Comparison of ENCODE assay signal across 9 cellular contexts in genomic region chr14:50038398-50039119, GRCh38.
DNase-seq lines count a peak whose midpoint lies in the region; ATAC-seq, FAIRE-seq and TF ChIP-seq lines count a peak whose summit lies in the region.
"Had no signal": no experiment of that assay in that cellular context is flagged by ENCODE, and none has a peak within 500 bp of the region (broad histone marks: within the 10 kb centered on the region; RNA-seq: fewer than 3 reads in every experiment).

No MANE protein-coding gene starts in this region.

- intact Hi-C loops in K562 (cut with micrococcal nuclease), result loop anchor here (2.0 kb wide), 1 partner anchor 64 kb away; no protein-coding TSS in a partner anchor
- intact Hi-C loops in naive thymus-derived CD4-positive, alpha-beta T cell (cut with micrococcal nuclease), result loop anchor here in 1 of 2 donors (1.0 kb wide), 2 partner anchors 17 to 45 kb away; no protein-coding TSS in a partner anchor

- no peaks in the 10 kb centered on the region for H3K9me3 Mint-ChIP-seq in naive thymus-derived CD4-positive, alpha-beta T cell
- peaks cover 4% of the 10 kb centered on the region for H3K9me3 Mint-ChIP-seq in glutamatergic neuron (ENCODE audit: unreplicated experiment)

- peak; percentile 45 to 57 for TF ChIP-seq RAD21 in K562 (CRISPR knock-in tag; conservative IDR thresholded peaks at IDR 0.05 in 1 of 2, IDR thresholded peaks at IDR 0.05 in 1 of 2)

- H3K36me3 ChIP-seq in RWPE2 (ENCODE audit: low read depth), result no peaks in the 10 kb centered on the region
- no peaks in the 10 kb centered on the region for H3K36me3 ChIP-seq in K562 (ENCODE audit: control insufficient read depth, insufficient read depth, low read length)
- peaks cover 0 to 8% (median 0%) of the 10 kb centered on the region in 3 experiments for H3K36me3 ChIP-seq in naive thymus-derived CD4-positive, alpha-beta T cell (ENCODE audit: control insufficient read depth in 2 of 3, insufficient read depth in 3 of 3, low read length in 3 of 3)

- H3K27me3 ChIP-seq in RWPE2 (ENCODE audit: insufficient read depth, poor library complexity, severe bottlenecking) (no peaks in the 10 kb centered on the region), K562 (ENCODE audit: control insufficient read depth in 2 of 2, insufficient read depth in 2 of 2, low read length in 2 of 2) (no peaks in the 10 kb centered on the region)
- no peaks in the 10 kb centered on the region for H3K27me3 ChIP-seq in naive thymus-derived CD4-positive, alpha-beta T cell (ENCODE audit: control insufficient read depth in 2 of 2, insufficient read depth in 2 of 2, low read length in 2 of 2)

- no peak for TF ChIP-seq POLR2A in K562 (conservative IDR thresholded peaks at IDR 0.05)

- ATAC-seq in GM18873 (IDR thresholded peaks at IDR 0.05; ENCODE audit: low FRiP score, unreplicated experiment) (peak; percentile 84), HG03039 (IDR thresholded peaks at IDR 0.05; ENCODE audit: unreplicated experiment) (peak; percentile 73), RWPE2 (ENCODE audit: low read depth) (peak; percentile 78), K562 (peak; percentile 89)
- peak; percentile 79 for ATAC-seq in naive thymus-derived CD4-positive, alpha-beta T cell

- TF ChIP-seq CTCF in RWPE2 (IDR thresholded peaks at IDR 0.05; ENCODE audit: poor library complexity, severe bottlenecking) (no peak), K562 (IDR thresholded peaks at IDR 0.05 in 2 of 3, conservative IDR thresholded peaks at IDR 0.05 in 1 of 3; ENCODE audit: insufficient read depth in 2 of 3, low read depth in 1 of 3, low read length in 3 of 3) (peak; percentile 29 to 53 (median 31); a peak in 2 of 6 replicates), glutamatergic neuron (IDR thresholded peaks at IDR 0.05; ENCODE audit: partially characterized antibody, unreplicated experiment) (no peak)

- peak; percentile 85 for FAIRE-seq in K562 (lab: Jason Lieb, UNC)
- FAIRE-seq: islet of Langerhans had no signal

- no peaks in the 10 kb centered on the region for H3K27me3 Mint-ChIP-seq in naive thymus-derived CD4-positive, alpha-beta T cell
- H3K27me3 Mint-ChIP-seq in glutamatergic neuron (ENCODE audit: unreplicated experiment), result no peaks in the 10 kb centered on the region

- H3K27ac Mint-ChIP-seq in naive thymus-derived CD4-positive, alpha-beta T cell, result peak overlapping the region in 8 of 9 donors; percentile 36 to 95 (median 83)
- no peak overlapping the region for H3K27ac Mint-ChIP-seq in glutamatergic neuron (ENCODE audit: unreplicated experiment)

- H3K4me3 ChIP-seq in RWPE2 (ENCODE audit: severe bottlenecking) (no peak overlapping the region), K562 (no peak overlapping the region)
- H3K4me3 ChIP-seq in naive thymus-derived CD4-positive, alpha-beta T cell (ENCODE audit: low read length), result no peak overlapping the region

- in situ Hi-C loops in ACHN (cut with HindIII; ENCODE audit: low pct_ligation_motif_present, low pct_unique_long_range_greater_than_20kb, low sequenced_read_pairs), result no loop called here
- in situ Hi-C loops in K562 (cut with MboI), result no loop called here

- H3K9me1 ChIP-seq in K562 (ENCODE audit: control insufficient read depth, insufficient read depth, low read length), result no peaks in the 10 kb centered on the region

- TF ChIP-seq EP300 in K562 (IDR thresholded peaks at IDR 0.05; ENCODE audit: low read length), result no peak

- peak overlapping the region in 3 of 10 donors; percentile 40 to 59 (median 53) for H3K4me3 Mint-ChIP-seq in naive thymus-derived CD4-positive, alpha-beta T cell
- no peak overlapping the region for H3K4me3 Mint-ChIP-seq in glutamatergic neuron (ENCODE audit: unreplicated experiment)

- no peak overlapping the region; the same call in 1 of the 2 replicates for H3K4me2 ChIP-seq in K562 (ENCODE audit: insufficient read depth, low read length)

- H4K20me1 ChIP-seq in K562 (replicated peaks; ENCODE audit: control insufficient read depth, insufficient read depth, low read length), result no peaks in the 10 kb centered on the region

- peaks cover 33 to 68% (median 54%) of the 10 kb centered on the region in 7 donors for H3K4me1 Mint-ChIP-seq in naive thymus-derived CD4-positive, alpha-beta T cell
- no peaks in the 10 kb centered on the region for H3K4me1 Mint-ChIP-seq in glutamatergic neuron (ENCODE audit: low read depth, unreplicated experiment)

- WGBS in K562 (ENCODE audit: insufficient coverage, low coverage, missing lambda C conversion rate), result 37% methylated on average over 4 of the region's 4 CpGs

- peak overlapping the region; percentile 85 for H3K27ac ChIP-seq in RWPE2 (ENCODE audit: poor library complexity, severe bottlenecking)
- H3K27ac ChIP-seq in K562 (ENCODE audit: extremely low read depth, low read depth, low read length), result peak overlapping the region; percentile 33; the same call in 2 of the 3 replicates
- no peak overlapping the region for H3K27ac ChIP-seq in naive thymus-derived CD4-positive, alpha-beta T cell (ENCODE audit: low read depth, low read length)

- H2AFZ ChIP-seq in K562 (ENCODE audit: low read depth, low read length), result peak overlapping the region; percentile 57

- H3K9me3 ChIP-seq in RWPE2 (ENCODE audit: severe bottlenecking), result no peaks in the 10 kb centered on the region
- H3K9me3 ChIP-seq in K562 (replicated peaks; ENCODE audit: control insufficient read depth, insufficient read depth, low read depth, low read length), result 0 out of 2 replicates have a peak, but pooled peaks cover 2% of the 10 kb centered on the region
- H3K9me3 ChIP-seq in naive thymus-derived CD4-positive, alpha-beta T cell (ENCODE audit: control insufficient read depth in 2 of 3, low read length in 3 of 3), result no peaks in the 10 kb centered on the region

- CTCF ChIA-PET in K562 (lab: Yijun Ruan, JAX; ENCODE audit: low intra/inter-chr PET ratio), result no interaction called here
- CTCF ChIA-PET in naive thymus-derived CD4-positive, alpha-beta T cell (lab: Charles Lee), result interaction anchor here (0.6 to 2.3 kb wide), 4 partner anchors 17 to 176 kb away, joined by 4 to 8 read pairs (median 4); no protein-coding TSS in a partner anchor

- H3K9ac ChIP-seq in K562 (ENCODE audit: insufficient read depth in 1 of 2, low read depth in 2 of 2, low read length in 2 of 2), result no peak overlapping the region

- DNase-seq in ACHN (peak; percentile 73), RWPE2 (ENCODE audit: low spot score) (no peak), K562 (ENCODE audit: extremely low read depth in 1 of 4, low spot score in 3 of 4) (peak in 2 of 4 experiments; percentile 48 to 63), NCI-H1436 (lab: John Stamatoyannopoulos, UW) (no peak), glutamatergic neuron (no peak)
- DNase-seq in naive thymus-derived CD4-positive, alpha-beta T cell, result peak in 1 of 9 donors; percentile 69

- H3K4me1 ChIP-seq in RWPE2 (ENCODE audit: insufficient read depth, poor library complexity, severe bottlenecking) (peaks cover 49% of the 10 kb centered on the region), K562 (replicated peaks in 1 of 2; ENCODE audit: control insufficient read depth in 2 of 2, insufficient read depth in 2 of 2, low read length in 2 of 2) (peaks cover 9 to 25% of the 10 kb centered on the region in 2 experiments)
- peaks cover 46 to 52% of the 10 kb centered on the region in 2 donors for H3K4me1 ChIP-seq in naive thymus-derived CD4-positive, alpha-beta T cell (ENCODE audit: control insufficient read depth in 2 of 2, insufficient read depth in 2 of 2, low read length in 2 of 2)

- peaks cover 0 to 45% (median 28%) of the 10 kb centered on the region in 5 donors for H3K36me3 Mint-ChIP-seq in naive thymus-derived CD4-positive, alpha-beta T cell
- H3K36me3 Mint-ChIP-seq in glutamatergic neuron (ENCODE audit: unreplicated experiment), result peaks cover 9% of the 10 kb centered on the region

- no TSS peak for BruUV-seq in K562 (replicated peaks; lab: Mats Ljungman, UMichigan)

- POLR2A ChIA-PET in K562 (lab: Yijun Ruan, JAX), result interaction anchor here (0.6 to 1.2 kb wide), 3 partner anchors 11 to 176 kb away, joined by 3 to 4 read pairs (median 3); no protein-coding TSS in a partner anchor
- POLR2A ChIA-PET in naive thymus-derived CD4-positive, alpha-beta T cell (lab: Charles Lee), result interaction anchor here (0.6 to 6.2 kb wide), 13 partner anchors 10 to 173 kb away, joined by 3 to 56 read pairs (median 4); partner anchors contain the start of gene ARF6

- H3K79me2 ChIP-seq in K562 (ENCODE audit: control insufficient read depth, insufficient read depth, low read length), result no peaks in the 10 kb centered on the region

TF ChIP-seq in K562, 482 proteins besides CTCF, POLR2A, EP300 and RAD21 (continues in another document):
- TF ChIP-seq MEIS2 (IDR thresholded peaks at IDR 0.05; ENCODE audit: partially characterized antibody) (peak; percentile 35), RB1 (IDR thresholded peaks at IDR 0.05; ENCODE audit: low read depth) (peak; percentile 22; the same call in 1 of the 2 replicates), ARID4B (CRISPR knock-in tag; IDR thresholded peaks at IDR 0.05) (no peak), GTF2E2 (tag; IDR thresholded peaks at IDR 0.05) (no peak), TSC22D4 (tag; IDR thresholded peaks at IDR 0.05) (no peak), CREM (IDR thresholded peaks at IDR 0.05; ENCODE audit: low read depth) (no peak)

Comparison
In these comparisons a context has a peak if more than half of its experiments do, and no peak if none do; other contexts are left out.
1. CTCF ChIP-seq: peak in K562 (3 of 3); none in RWPE2 (single experiment) and glutamatergic neuron (single experiment).
2. Peak in every context shown above with its lines, with median percentiles within 50 percentile points of each other: ATAC-seq.